13 cellular contexts compared by ENCODE assay signal in the genomic region with DNA sequence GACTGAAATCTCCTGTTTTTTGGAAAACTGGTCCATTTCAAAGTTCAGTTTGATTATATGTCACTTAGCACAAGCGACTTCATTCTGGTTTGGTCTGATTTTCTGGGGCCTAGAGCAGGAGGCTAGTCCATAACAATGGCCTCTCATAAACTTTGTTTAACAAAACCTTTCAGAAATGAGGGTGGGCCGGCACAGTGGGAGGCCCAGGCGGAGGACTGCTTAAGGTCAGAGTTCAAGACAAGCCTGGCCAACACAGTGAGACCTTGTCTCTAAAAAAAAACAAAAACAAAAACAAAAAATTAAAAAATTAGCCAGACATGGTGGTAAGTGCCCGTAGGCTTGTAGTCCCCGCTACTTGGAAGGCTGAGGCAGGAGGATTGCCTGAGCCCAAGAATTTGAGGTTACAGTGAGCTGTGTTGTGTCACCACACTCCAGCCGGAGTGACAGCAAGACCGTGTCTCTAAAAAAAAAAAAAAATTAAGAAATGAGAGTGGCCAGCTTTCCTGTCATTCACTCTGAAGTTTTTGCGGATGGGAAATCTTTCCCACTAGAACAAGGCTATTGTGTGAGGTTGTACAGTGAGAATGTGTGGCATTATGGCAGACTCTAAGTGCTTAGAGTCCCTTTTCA. TPM values are rescaled to one million over a fixed set of nuclear protein-coding genes. Genes with fewer than 3 reads are reported as not detected.
DNase-seq lines count a peak whose midpoint lies in the region; ATAC-seq, FAIRE-seq and TF ChIP-seq lines count a peak whose summit lies in the region.
"Had no signal": no experiment of that assay in that cellular context is flagged by ENCODE, and none has a peak within 500 bp of the region (broad histone marks: within the 10 kb centered on the region; RNA-seq: fewer than 3 reads in every experiment).

No MANE protein-coding gene starts in this region.

- H3K27ac Mint-ChIP-seq in CD4-positive, alpha-beta T cell: peak overlapping the region; percentile 89
- H3K27ac Mint-ChIP-seq in WTC11: peak overlapping the region; percentile 46; the same call in 1 of the 2 replicates

- no peaks in the 10 kb centered on the region for H4K20me1 ChIP-seq in keratinocyte (ENCODE audit: control insufficient read depth, extremely low read depth, insufficient read depth, low read length)

- no peak overlapping the region for H3K4me2 ChIP-seq in keratinocyte (ENCODE audit: control insufficient read depth, extremely low read depth, insufficient read depth, low read depth, low read length)

- no peaks in the 10 kb centered on the region for H3K27me3 ChIP-seq in CD4-positive, alpha-beta T cell (ENCODE audit: control insufficient read depth, insufficient read depth, low read length)
- H3K27me3 ChIP-seq in keratinocyte (ENCODE audit: control insufficient read depth, extremely low read depth, insufficient read depth, low read length): no peaks in the 10 kb centered on the region

- peaks cover 19% of the 10 kb centered on the region for H3K4me1 ChIP-seq in keratinocyte (ENCODE audit: control insufficient read depth, extremely low read depth, insufficient read depth, low read length)

- H3K4me1 Mint-ChIP-seq in CD4-positive, alpha-beta T cell (ENCODE audit: low read depth): peaks cover 41% of the 10 kb centered on the region
- peaks cover 37% of the 10 kb centered on the region for H3K4me1 Mint-ChIP-seq in WTC11

- FAIRE-seq in keratinocyte (lab: Jason Lieb, UNC): no peak

- CTCF ChIA-PET in CD4-positive, alpha-beta T cell (lab: Charles Lee): interaction anchor here (0.6 to 1.2 kb wide), 3 partner anchors 30 to 166 kb away, joined by 3 to 4 read pairs (median 3); no protein-coding TSS in a partner anchor
- CTCF ChIA-PET in HEK293T (lab: Yijun Ruan, JAX) (no interaction called here), WTC11 (lab: Charles Lee) (no interaction called here)

- H3K79me2 ChIP-seq in keratinocyte (ENCODE audit: control insufficient read depth, insufficient read depth, low read length): no peaks in the 10 kb centered on the region

- DNase-seq in CD4-positive, alpha-beta T cell: no peak
- DNase-seq in HEK293T (ENCODE audit: extremely low spot score) (no peak), WTC11 (ENCODE audit: low spot score) (peak; percentile 38), keratinocyte (ENCODE audit: low read depth, low spot score) (no peak), occipital lobe (lab: John Stamatoyannopoulos, UW) (no peak)
- no peak for DNase-seq in activated CD8-positive, alpha-beta memory T cell treated with anti-CD3 and anti-CD28 coated beads, Interleukin-2, amount 50 U/mL, for 4 hours
- no peak for DNase-seq in central memory CD4-positive, alpha-beta T cell
- DNase-seq: head of caudate nucleus; stimulated activated CD4-positive, alpha-beta T cell treated with anti-CD3 and anti-CD28 coated beads, Interleukin-4, amount 100 ng/mL, for 24 hours; T1000 had no signal

- TF ChIP-seq CTCF in CD4-positive, alpha-beta T cell (IDR thresholded peaks at IDR 0.05): no peak
- TF ChIP-seq CTCF in WTC11 (IDR thresholded peaks at IDR 0.05): no peak
- TF ChIP-seq CTCF in keratinocyte (optimal IDR thresholded peaks at IDR 0.05 in 1 of 3, IDR thresholded peaks at IDR 0.05 in 1 of 3, conservative IDR thresholded peaks at IDR 0.05 in 1 of 3; ENCODE audit: extremely low read depth in 1 of 3, insufficient read depth in 2 of 3, low read length in 3 of 3): no peak

- peaks cover 33% of the 10 kb centered on the region for H3K36me3 Mint-ChIP-seq in CD4-positive, alpha-beta T cell (ENCODE audit: low read depth)
- no peaks in the 10 kb centered on the region for H3K36me3 Mint-ChIP-seq in WTC11
- H3K36me3 Mint-ChIP-seq: brain had no signal

- no peaks in the 10 kb centered on the region for H3K9me1 ChIP-seq in keratinocyte (ENCODE audit: control insufficient read depth, extremely low read depth, insufficient read depth, low read length)

- POLR2A ChIA-PET in CD4-positive, alpha-beta T cell (lab: Charles Lee): interaction anchor here (0.6 to 8.9 kb wide), 9 partner anchors 9 to 135 kb away, joined by 3 to 167 read pairs (median 7); a partner anchor contains a TSS
- POLR2A ChIA-PET in HEK293T (lab: Yijun Ruan, JAX): no interaction called here
- POLR2A ChIA-PET in WTC11 (lab: Charles Lee): no interaction called here

- H2AFZ ChIP-seq in keratinocyte (ENCODE audit: control insufficient read depth, low read length): no peak overlapping the region

- H3K9me3 ChIP-seq in CD4-positive, alpha-beta T cell (ENCODE audit: control insufficient read depth, low read length): no peaks in the 10 kb centered on the region
- no peaks in the 10 kb centered on the region for H3K9me3 ChIP-seq in keratinocyte (ENCODE audit: control insufficient read depth, low read depth, low read length)

- H3K9ac ChIP-seq in keratinocyte (ENCODE audit: control insufficient read depth, extremely low read depth, insufficient read depth, low read length): no peak overlapping the region

- H3K36me3 ChIP-seq in keratinocyte (ENCODE audit: control insufficient read depth in 2 of 2, extremely low read depth in 1 of 2, insufficient read depth in 2 of 2, low read length in 2 of 2): no peaks in the 10 kb centered on the region

- H3K4me3 Mint-ChIP-seq in CD4-positive, alpha-beta T cell: peak overlapping the region; percentile 98
- no peak overlapping the region for H3K4me3 Mint-ChIP-seq in WTC11
- H3K4me3 Mint-ChIP-seq: brain had no signal

- dilution Hi-C loops in keratinocyte (cut with MboI; ENCODE audit: extremely low pct_ligation_motif_present, low sequenced_read_pairs): no loop called here

- H3K9me3 Mint-ChIP-seq in CD4-positive, alpha-beta T cell: no peaks in the 10 kb centered on the region
- H3K9me3 Mint-ChIP-seq in WTC11: no peaks in the 10 kb centered on the region

- no peak overlapping the region for H3K4me3 ChIP-seq in keratinocyte (ENCODE audit: control insufficient read depth in 2 of 3, extremely low read depth in 1 of 3, insufficient read depth in 2 of 3, low read depth in 1 of 3, low read length in 3 of 3)

- intact Hi-C loops in CD4-positive, alpha-beta T cell (cut with DNase I, micrococcal nuclease): loop anchor here (2.0 to 5.0 kb wide), 2 partner anchors 97 kb away; no protein-coding TSS in a partner anchor

- peak overlapping the region; percentile 47 for H3K27ac ChIP-seq in CD4-positive, alpha-beta T cell (ENCODE audit: low read depth, low read length)
- peak overlapping the region; percentile 1 for H3K27ac ChIP-seq in keratinocyte (ENCODE audit: control insufficient read depth, insufficient read depth, low read length)
- H3K27ac ChIP-seq: C4-2B had no signal

- no peaks in the 10 kb centered on the region for H3K27me3 Mint-ChIP-seq in CD4-positive, alpha-beta T cell
- no peaks in the 10 kb centered on the region for H3K27me3 Mint-ChIP-seq in WTC11 (ENCODE audit: low read depth)

- no peak for ATAC-seq in CD4-positive, alpha-beta T cell (ENCODE audit: poor library complexity)
- ATAC-seq in WTC11: peak; percentile 65
- ATAC-seq in HG02678 (IDR thresholded peaks at IDR 0.05; ENCODE audit: unreplicated experiment): no peak

TF ChIP-seq in HEK293T, 16 proteins besides CTCF, POLR2A, EP300 and RAD21:
- TF ChIP-seq, protein P1, sequence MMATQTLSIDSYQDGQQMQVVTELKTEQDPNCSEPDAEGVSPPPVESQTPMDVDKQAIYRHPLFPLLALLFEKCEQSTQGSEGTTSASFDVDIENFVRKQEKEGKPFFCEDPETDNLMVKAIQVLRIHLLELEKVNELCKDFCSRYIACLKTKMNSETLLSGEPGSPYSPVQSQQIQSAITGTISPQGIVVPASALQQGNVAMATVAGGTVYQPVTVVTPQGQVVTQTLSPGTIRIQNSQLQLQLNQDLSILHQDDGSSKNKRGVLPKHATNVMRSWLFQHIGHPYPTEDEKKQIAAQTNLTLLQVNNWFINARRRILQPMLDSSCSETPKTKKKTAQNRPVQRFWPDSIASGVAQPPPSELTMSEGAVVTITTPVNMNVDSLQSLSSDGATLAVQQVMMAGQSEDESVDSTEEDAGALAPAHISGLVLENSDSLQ (IDR thresholded peaks at IDR 0.05): peak; percentile 68
- TF ChIP-seq ZNF384 (IDR thresholded peaks at IDR 0.05): no peak

TF ChIP-seq in WTC11, 78 proteins besides CTCF, POLR2A, EP300 and RAD21:
- TF ChIP-seq ZNF121 (CRISPR knock-in tag; IDR thresholded peaks at IDR 0.05) (0 out of 2 replicates have a peak, but pooled peaks have one; percentile 58), ZBTB21 (CRISPR knock-in tag; IDR thresholded peaks at IDR 0.05; ENCODE audit: borderline replicate concordance) (no peak)

RNA-seq across cellular contexts. Expression of a gene that starts 1.2 kb away (rescaled TPM):
- 100 to 1,000 TPM; 249 to 259 TPM for total RNA-seq in CD4-positive, alpha-beta T cell
- total RNA-seq in WTC11 (2021) (1.4 to 3.1 TPM (median 1.6 TPM) in 3 replicates), occipital lobe (1.4 TPM)
- 0.61 to 1.5 TPM (median 1.3 TPM) in 3 replicates for polyA plus RNA-seq in keratinocyte
- not detected for polyA plus RNA-seq in keratinocyte (2011; ENCODE audit: low read depth)
- 0.61 and 0.98 TPM in 2 replicates for polyA plus RNA-seq in keratinocyte (2011; cell fraction: cytosol; rRNA removed)
- polyA plus RNA-seq in keratinocyte (2011; cell fraction: nucleus; rRNA removed): 0.66 and 0.81 TPM in 2 replicates
- polyA plus RNA-seq in keratinocyte (2012; ENCODE audit: low replicate concordance): 0.48 and 0.91 TPM in 2 replicates
- 0.53 to 1.0 TPM in 2 of 3 replicates, not detected in the other for polyA minus RNA-seq in keratinocyte
- polyA minus RNA-seq in keratinocyte (2011; cell fraction: cytosol; rRNA and poly(A)+ RNA removed): 1.3 TPM
- 0.21 TPM in 1 of 2 replicates, not detected in the other for polyA minus RNA-seq in keratinocyte (2011; cell fraction: nucleus; rRNA and poly(A)+ RNA removed)

Comparison
In these comparisons a context has a peak if more than half of its experiments do, and no peak if none do; other contexts are left out.
1. RNA of a gene that starts 1.2 kb away (total RNA-seq): 249 to 259 TPM in CD4-positive, alpha-beta T cell; 1.4 to 3.1 TPM in WTC11 and 1.4 TPM in occipital lobe (single experiment); every median in the first group is over 10 times any median in the second.